Comparison of ENCODE assay signal across 8 cellular contexts in the genomic region with DNA sequence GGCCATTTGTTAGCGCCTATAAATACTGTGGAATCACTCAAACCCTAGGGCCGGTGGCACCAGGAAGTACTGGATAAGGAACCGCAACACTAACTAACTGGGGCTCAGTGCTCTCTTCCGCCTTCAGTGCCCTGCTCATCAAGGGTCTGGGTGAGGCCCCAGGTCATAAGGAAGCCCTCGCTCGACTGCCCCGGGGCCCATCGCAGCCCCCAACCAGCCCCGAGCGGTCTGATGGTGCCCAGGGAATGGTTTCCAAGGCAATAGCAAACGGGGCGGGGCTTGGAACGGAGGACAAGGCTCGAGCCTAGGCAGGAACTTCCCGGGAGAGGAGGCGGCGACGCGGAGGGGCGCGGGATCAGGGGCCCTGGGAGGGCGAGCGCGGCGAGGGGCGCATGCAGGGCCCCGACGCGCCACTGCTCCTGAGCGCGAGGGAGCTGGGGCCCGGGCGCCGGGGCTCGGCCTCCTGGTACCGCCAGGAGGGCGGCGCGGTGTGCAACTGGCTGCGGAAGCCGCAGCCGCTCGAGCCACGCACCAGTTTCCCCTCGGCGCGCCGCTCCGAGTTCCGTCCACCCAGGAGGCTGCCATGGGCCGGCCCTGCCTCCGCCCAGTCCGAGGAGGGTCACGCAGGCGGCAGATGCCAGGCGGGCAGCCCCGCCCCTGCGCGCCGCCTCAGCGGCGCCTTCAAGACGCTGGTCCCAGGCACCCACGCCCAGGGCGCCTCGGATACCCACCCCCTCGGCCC. TPM values are rescaled to one million over a fixed set of nuclear protein-coding genes. Genes with fewer than 3 reads are reported as not detected.
DNase-seq lines count a peak whose midpoint lies in the region; ATAC-seq and TF ChIP-seq lines count a peak whose summit lies in the region.

A gene with protein sequence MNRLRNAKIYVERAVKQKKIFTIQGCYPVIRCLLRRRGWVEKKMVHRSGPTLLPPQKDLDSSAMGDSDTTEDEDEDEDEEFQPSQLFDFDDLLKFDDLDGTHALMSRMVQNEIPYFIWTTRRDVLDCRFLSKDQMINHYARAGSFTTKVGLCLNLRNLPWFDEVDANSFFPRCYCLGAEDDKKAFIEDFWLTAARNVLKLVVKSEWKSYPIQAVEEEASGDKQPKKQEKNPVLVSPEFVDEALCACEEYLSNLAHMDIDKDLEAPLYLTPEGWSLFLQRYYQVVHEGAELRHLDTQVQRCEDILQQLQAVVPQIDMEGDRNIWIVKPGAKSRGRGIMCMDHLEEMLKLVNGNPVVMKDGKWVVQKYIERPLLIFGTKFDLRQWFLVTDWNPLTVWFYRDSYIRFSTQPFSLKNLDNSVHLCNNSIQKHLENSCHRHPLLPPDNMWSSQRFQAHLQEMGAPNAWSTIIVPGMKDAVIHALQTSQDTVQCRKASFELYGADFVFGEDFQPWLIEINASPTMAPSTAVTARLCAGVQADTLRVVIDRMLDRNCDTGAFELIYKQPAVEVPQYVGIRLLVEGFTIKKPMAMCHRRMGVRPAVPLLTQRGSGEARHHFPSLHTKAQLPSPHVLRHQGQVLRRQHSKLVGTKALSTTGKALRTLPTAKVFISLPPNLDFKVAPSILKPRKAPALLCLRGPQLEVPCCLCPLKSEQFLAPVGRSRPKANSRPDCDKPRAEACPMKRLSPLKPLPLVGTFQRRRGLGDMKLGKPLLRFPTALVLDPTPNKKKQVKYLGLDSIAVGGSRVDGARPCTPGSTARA (plus strand): TSS at position 648 of the 742 bp plus-strand sequence. CDS start 400 bp downstream, outside the sequence.

- H3K4me1 ChIP-seq in RWPE2 (ENCODE audit: insufficient read depth, poor library complexity, severe bottlenecking) (no peaks in the 10 kb centered on the region), tibial artery (peaks cover 0 to 16% (median 13%) of the 10 kb centered on the region in 4 donors)

- H3K4me1 Mint-ChIP-seq in natural killer cell, result peaks cover 39 to 58% of the 10 kb centered on the region in 2 donors

- H3K27me3 Mint-ChIP-seq in natural killer cell (ENCODE audit: low read depth in 2 of 2), result no peaks in the 10 kb centered on the region

- no peaks in the 10 kb centered on the region for H3K9me3 Mint-ChIP-seq in natural killer cell

- H3K36me3 Mint-ChIP-seq in natural killer cell, result no peaks in the 10 kb centered on the region

- peak within 1 kb of the TSS; percentile 93 for H3K27ac Mint-ChIP-seq in natural killer cell

- H3K36me3 ChIP-seq in RWPE2 (ENCODE audit: low read depth) (peaks cover 25% of the 10 kb centered on the region), tibial artery (peaks cover 15 to 50% (median 35%) of the 10 kb centered on the region in 3 donors)

- H3K27ac ChIP-seq in HL-60 (replicated peaks) (peak within 1 kb of the TSS; percentile 84), RWPE2 (ENCODE audit: poor library complexity, severe bottlenecking) (peak within 1 kb of the TSS; percentile 61), tibial artery (peak within 1 kb of the TSS; percentile 97 to 98)

- intact Hi-C loops in natural killer cell (cut with micrococcal nuclease) (loop anchor here (2.0 to 5.0 kb wide), 2 partner anchors 17 to 57 kb away; a partner anchor contains a TSS), tibial artery (cut with DNase I; ENCODE audit: low total_unique reads) (no loop called here)

- peak; percentile 75 for DNase-seq in Ammon's horn (ENCODE audit: low spot score)
- peak; percentile 66 to 81 for DNase-seq in HL-60 (ENCODE audit: low read depth in 1 of 2, low spot score in 1 of 2)
- DNase-seq in RWPE2 (ENCODE audit: low spot score), result peak; percentile 73
- DNase-seq in activated gamma-delta T cell treated with Interleukin-2 at 50 U/mL for 16 hours, result peak; percentile 31
- peak; percentile 55 for DNase-seq in fibroblast of villous mesenchyme (ENCODE audit: low read depth)
- peak; percentile 44 for DNase-seq in natural killer cell
- DNase-seq in tibial artery, result peak; percentile 84 to 91

- H3K4me3 Mint-ChIP-seq in natural killer cell, result peak within 1 kb of the TSS; percentile 90

- H3K9me3 ChIP-seq in RWPE2 (ENCODE audit: severe bottlenecking) (no peaks in the 10 kb centered on the region), tibial artery (no peaks in the 10 kb centered on the region)

- peak; percentile 44 for ATAC-seq in GM19043 (IDR thresholded peaks at IDR 0.05; ENCODE audit: low read depth, unreplicated experiment)
- peak; percentile 69 for ATAC-seq in RWPE2 (ENCODE audit: low read depth)
- peak; percentile 50 to 79 (median 65) for ATAC-seq in natural killer cell

- H3K4me3 ChIP-seq in HL-60 (replicated peaks; ENCODE audit: insufficient read depth, low read length) (peak within 1 kb of the TSS; percentile 43), RWPE2 (ENCODE audit: severe bottlenecking) (peak within 1 kb of the TSS; percentile 45), fibroblast of villous mesenchyme (ENCODE audit: low read depth, low read length) (peak within 1 kb of the TSS; percentile 61), tibial artery (peak within 1 kb of the TSS; percentile 77 to 80)

- no peak for TF ChIP-seq CTCF in HL-60 (IDR thresholded peaks at IDR 0.05; ENCODE audit: insufficient read depth, low read length)
- no peak for TF ChIP-seq CTCF in RWPE2 (IDR thresholded peaks at IDR 0.05; ENCODE audit: poor library complexity, severe bottlenecking)
- TF ChIP-seq CTCF in fibroblast of villous mesenchyme (IDR thresholded peaks at IDR 0.05; ENCODE audit: insufficient read depth, low read depth, low read length), result no peak
- TF ChIP-seq CTCF in natural killer cell (IDR thresholded peaks at IDR 0.05), result no peak
- TF ChIP-seq CTCF in tibial artery (IDR thresholded peaks at IDR 0.05), result no peak

- H3K27me3 ChIP-seq in HL-60 (ENCODE audit: insufficient read depth, poor library complexity, severe bottlenecking), result no peaks in the 10 kb centered on the region
- H3K27me3 ChIP-seq in RWPE2 (ENCODE audit: insufficient read depth, poor library complexity, severe bottlenecking), result no peaks in the 10 kb centered on the region
- no peaks in the 10 kb centered on the region for H3K27me3 ChIP-seq in tibial artery

RNA-seq across cellular contexts. Expression of the gene that starts here (rescaled TPM):
- total RNA-seq in fibroblast of villous mesenchyme, result 19.0 and 21.6 TPM in 2 replicates
- total RNA-seq in natural killer cell, result 100 to 1,000 TPM; 133 to 137 (median 136) TPM

Comparison
In these comparisons a context has a peak if more than half of its experiments do, and no peak if none do; other contexts are left out.
1. Peak in every context shown above with its lines: DNase-seq, ATAC-seq, H3K4me3 ChIP-seq and H3K27ac ChIP-seq.
2. DNase-seq: peak in every context shown above with its lines; median percentile 88 in tibial artery; 75 in Ammon's horn; 74 in HL-60; 73 in RWPE2; 55 in fibroblast of villous mesenchyme; 44 in natural killer cell; 31 in activated gamma-delta T cell treated with Interleukin-2 at 50 U/mL for 16 hours.